ENCODE assay signal across 8 cellular contexts in genomic region chr7:32958046-32959025, GRCh38. TPM values are rescaled to one million over a fixed set of nuclear protein-coding genes. Genes with fewer than 3 reads are reported as not detected.
DNase-seq lines count a peak whose midpoint lies in the region; TF ChIP-seq lines count a peak whose summit lies in the region.

No MANE protein-coding gene starts in this region.

- H3K9ac ChIP-seq in mammary epithelial cell (ENCODE audit: insufficient read depth, low read length) = peak overlapping the region; percentile 79

- 14% methylated on average over 24 of the region's 26 CpGs for WGBS in mammary epithelial cell (ENCODE audit: low coverage, missing lambda C conversion rate)

- H3K27me3 ChIP-seq in mammary epithelial cell (ENCODE audit: insufficient read depth, low read length) = no peaks in the 10 kb centered on the region
- no peaks in the 10 kb centered on the region for H3K27me3 ChIP-seq in layer of hippocampus (ENCODE audit: control insufficient read depth, insufficient read depth, low read length)

- H3K4me1 ChIP-seq in mammary epithelial cell (ENCODE audit: insufficient read depth, low read length) = peaks cover 3% of the 10 kb centered on the region

- peak overlapping the region; percentile 98 for H3K4me2 ChIP-seq in mammary epithelial cell (ENCODE audit: insufficient read depth, low read depth, low read length)

- DNase-seq in ELR (ENCODE audit: low read depth) (peak; percentile 49), NCI-H1105 treated with DMSO at 0.1 percent for 48 hours (lab: John Stamatoyannopoulos, UW) (peak; percentile 22), mammary epithelial cell (peak; percentile 65), stromal cell of bone marrow (ENCODE audit: low read depth) (peak; percentile 58), GM10266 (ENCODE audit: extremely low spot score) (no peak)
- DNase-seq in activated CD8-positive, alpha-beta memory T cell treated with anti-CD3 and anti-CD28 coated beads, Interleukin-2, amount 50 U/mL, for 4 hours = no peak
- DNase-seq in stimulated activated CD4-positive, alpha-beta T cell treated with anti-CD3 and anti-CD28 coated beads, Interleukin-4, amount 100 ng/mL, for 4 hours = no peak

- intact Hi-C loops in mammary epithelial cell (cut with micrococcal nuclease) = loop anchor here (5.0 kb wide), 1 partner anchor 149 kb away; the partner anchor contains the start of gene RP9

- TF ChIP-seq CTCF in mammary epithelial cell (conservative IDR thresholded peaks at IDR 0.05 in 1 of 2, IDR thresholded peaks at IDR 0.05 in 1 of 2; ENCODE audit: extremely low read depth in 1 of 2, insufficient read depth in 1 of 2, low read depth in 1 of 2, low read length in 2 of 2) (no peak), GM10266 (IDR thresholded peaks at IDR 0.05; ENCODE audit: control insufficient read depth, insufficient read depth, low read depth, missing control alignments) (no peak)

- CTCF ChIA-PET in mammary epithelial cell (lab: Charles Lee; ENCODE audit: low non-redundant PET) = interaction anchor here (0.6 kb wide), 1 partner anchor 159 kb away, joined by 4 read pairs; no protein-coding TSS in a partner anchor

- H4K20me1 ChIP-seq in mammary epithelial cell (ENCODE audit: insufficient read depth, low read length) = no peaks in the 10 kb centered on the region

- peak overlapping the region; percentile 74 for H3K27ac ChIP-seq in mammary epithelial cell (ENCODE audit: insufficient read depth, low read depth, low read length)
- peak overlapping the region; percentile 62 for H3K27ac ChIP-seq in layer of hippocampus (ENCODE audit: low read depth, low read length)

- H3K36me3 ChIP-seq in mammary epithelial cell (ENCODE audit: insufficient read depth, low read length) = no peaks in the 10 kb centered on the region

- H3K9me3 ChIP-seq in mammary epithelial cell (replicated peaks; ENCODE audit: insufficient read depth, low read length) = no peaks in the 10 kb centered on the region

- BruUV-seq in mammary epithelial cell (replicated peaks; lab: Mats Ljungman, UMichigan) = no TSS peak

- dilution Hi-C loops in mammary epithelial cell (cut with HindIII; ENCODE audit: low sequenced_read_pairs) = no loop called here

- peak overlapping the region; percentile 61 to 74 (median 70) for H3K4me3 ChIP-seq in mammary epithelial cell (replicated peaks in 1 of 3; ENCODE audit: insufficient read depth in 1 of 3, low read depth in 2 of 3, low read length in 3 of 3)

- peaks cover 34% of the 10 kb centered on the region for H3K79me2 ChIP-seq in mammary epithelial cell (ENCODE audit: insufficient read depth, low read length)

- in situ Hi-C loops in mammary epithelial cell (cut with MboI; ENCODE audit: low sequenced_read_pairs in 2 of 2) = loop anchor here in 1 of 2 donors (10.0 kb wide), 1 partner anchor 96 kb away; no protein-coding TSS in a partner anchor

- peak overlapping the region; percentile 92 for H2AFZ ChIP-seq in mammary epithelial cell (ENCODE audit: low read depth, low read length)

RNA-seq across cellular contexts. Expression of gene FKBP9, which starts 1.1 kb away (rescaled TPM):
- total RNA-seq in mammary epithelial cell = 100 to 1,000 TPM; 129 to 301 TPM
- polyA plus RNA-seq in mammary epithelial cell = 111 TPM
- polyA minus RNA-seq in mammary epithelial cell = 123 TPM

Comparison
In these comparisons a context has a peak if more than half of its experiments do, and no peak if none do; other contexts are left out.
1. DNase-seq: peak in ELR (single experiment), NCI-H1105 treated with DMSO at 0.1 percent for 48 hours (single experiment), mammary epithelial cell (single experiment) and stromal cell of bone marrow (single experiment); none in activated CD8-positive, alpha-beta memory T cell treated with anti-CD3 and anti-CD28 coated beads, Interleukin-2, amount 50 U/mL, for 4 hours (single experiment), stimulated activated CD4-positive, alpha-beta T cell treated with anti-CD3 and anti-CD28 coated beads, Interleukin-4, amount 100 ng/mL, for 4 hours (0 of 2) and GM10266 (single experiment).